In genomic region chr6:75151013-75151412, GRCh38 we compare ENCODE assay signal across 32 cellular contexts. TPM values are rescaled to one million over a fixed set of nuclear protein-coding genes. Genes with fewer than 3 reads are reported as not detected.
"Had no signal": no experiment of that assay in that cellular context is flagged by ENCODE, and none has a peak within 500 bp of the region (broad histone marks: within the 10 kb centered on the region; RNA-seq: fewer than 3 reads in every experiment).

No MANE protein-coding gene starts in this region.

- FAIRE-seq: endometrium, keratinocyte had no signal

- H3K27ac ChIP-seq: adrenal gland, body of pancreas, cardiac muscle cell, colonic mucosa, ovary, prostate gland, upper lobe of left lung had no signal

- DNase-seq: activated CD4-positive, alpha-beta memory T cell treated with anti-CD3 and anti-CD28 coated beads for 36 hours; activated CD4-positive, alpha-beta T cell treated with anti-CD3 and anti-CD28 coated beads, Interleukin-2, amount 10 ng/mL, durations not matched to agents 24 days and 14 days; activated CD4-positive, CD25-positive, alpha-beta regulatory T cell treated with anti-CD3 and anti-CD28 coated beads, Interleukin-2, amount 50 U/mL, for 72 hours; activated CD8-positive, alpha-beta memory T cell treated with anti-CD3 and anti-CD28 coated beads, Interleukin-2, amount 50 U/mL, for 4 hours; activated effector memory CD4-positive, alpha-beta T cell treated with anti-CD3 and anti-CD28 coated beads, Interleukin-2, amount 50 U/mL, for 16 hours; activated naive CD4-positive, alpha-beta T cell treated with anti-CD3 and anti-CD28 coated beads for 36 hours; activated naive CD8-positive, alpha-beta T cell treated with anti-CD3 and anti-CD28 coated beads for 36 hours; activated T-cell treated with anti-CD3 and anti-CD28 coated beads, Interleukin-2, amount 50 U/mL, for 1 hour; adrenal gland; aorta; body of pancreas; cerebellar nuclear complex; colonic mucosa; effector CD8-positive, alpha-beta T cell; head of caudate nucleus; hippocampal formation; naive thymus-derived CD4-positive, alpha-beta T cell; ovary; stimulated activated CD4-positive, alpha-beta T cell treated with anti-CD3 and anti-CD28 coated beads, Interleukin-1b, Interleukin-23, amount 100 ng/mL, for 48 hours; stimulated activated CD4-positive, alpha-beta T cell treated with anti-CD3 and anti-CD28 coated beads, Interleukin-4, amount 100 ng/mL, for 4 hours; stimulated activated CD8-positive, alpha-beta memory T cell treated with anti-CD3 and anti-CD28 coated beads, Interleukin-4, amount 100 ng/mL, for 48 hours; stimulated activated naive CD8-positive, alpha-beta T cell treated with anti-CD3 and anti-CD28 coated beads, Interleukin-15, amount 100 ng/mL, for 72 hours; substantia nigra; T-helper 9 cell; upper lobe of left lung had no signal

- H3K36me3 ChIP-seq: adrenal gland, cardiac muscle cell, colonic mucosa, ovary, prostate gland, upper lobe of left lung had no signal

- H3K9me3 ChIP-seq: adrenal gland, body of pancreas, colonic mucosa, ovary, prostate gland, upper lobe of left lung had no signal

- H3K4me2 ChIP-seq: smooth muscle cell had no signal

- H3K4me1 ChIP-seq: adrenal gland, body of pancreas, colonic mucosa, prostate gland, upper lobe of left lung had no signal

- H3K27me3 ChIP-seq: body of pancreas, cardiac muscle cell, colonic mucosa, ovary, upper lobe of left lung had no signal

- ATAC-seq: body of pancreas; naive thymus-derived CD4-positive, alpha-beta T cell; stimulated activated memory B cell treated with anti-CD40 and anti-IgM and Interleukin-4, amounts not matched to agents 10 μg/mL and 1 μg/mL and 100 μg/mL, for 72 hours; stimulated activated naive CD8-positive, alpha-beta T cell treated with anti-CD3 and anti-CD28 coated beads, Interleukin-15, amount 100 ng/mL, for 72 hours had no signal

- H3K4me3 ChIP-seq: adrenal gland, body of pancreas, cardiac muscle cell, colonic mucosa, ovary, prostate gland, smooth muscle cell, upper lobe of left lung had no signal

RNA-seq across cellular contexts. Expression of gene COL12A1, which starts 54.8 kb away (rescaled TPM):
- total RNA-seq: activated CD4-positive, alpha-beta memory T cell treated with anti-CD3 and anti-CD28 coated beads for 36 hours; activated CD8-positive, alpha-beta memory T cell treated with anti-CD3 and anti-CD28 coated beads for 36 hours had no signal
- polyA plus RNA-seq: naive thymus-derived CD4-positive, alpha-beta T cell had no signal
